ENCODE assay signal across 15 cellular contexts in genomic region chr9:115018547-115019435, GRCh38.
DNase-seq lines count a peak whose midpoint lies in the region; ATAC-seq and TF ChIP-seq lines count a peak whose summit lies in the region.
"Had no signal": no experiment of that assay in that cellular context is flagged by ENCODE, and none has a peak within 500 bp of the region (broad histone marks: within the 10 kb centered on the region; RNA-seq: fewer than 3 reads in every experiment).

No MANE protein-coding gene starts in this region.

- ATAC-seq in HG02642 (IDR thresholded peaks at IDR 0.05; ENCODE audit: poor library complexity, unreplicated experiment) (no peak), GM21825 (IDR thresholded peaks at IDR 0.05; ENCODE audit: unreplicated experiment) (no peak)
- ATAC-seq: naive thymus-derived CD4-positive, alpha-beta T cell; Panc1 had no signal

- H3K9me3 ChIP-seq in Peyer's patch: no peaks in the 10 kb centered on the region

- DNase-seq in AG09309 (ENCODE audit: low read depth) (peak; percentile 94), Peyer's patch (no peak), fibroblast of mammary gland (ENCODE audit: low read depth) (peak; percentile 69), HUDEP-2 (lab: John Stamatoyannopoulos, UW; ENCODE audit: unreplicated experiment in 76 of 76) (no peak), NCI-H1092 treated with DMSO at 0.1 percent for 48 hours (lab: John Stamatoyannopoulos, UW) (no peak)
- DNase-seq: activated effector memory CD4-positive, alpha-beta T cell treated with Interleukin-2 at 50 U/mL for 16 hours; dorsolateral prefrontal cortex; naive thymus-derived CD4-positive, alpha-beta T cell; NCI-H2029 treated with DMSO at 0.1 percent for 48 hours had no signal

- no peak overlapping the region for H3K9ac ChIP-seq in rectal smooth muscle tissue (ENCODE audit: low read length)

- no peak for TF ChIP-seq POLR2A in Peyer's patch (IDR thresholded peaks at IDR 0.05)

- TF ChIP-seq CTCF in AG09309 (IDR thresholded peaks at IDR 0.05; ENCODE audit: control insufficient read depth, insufficient read depth, low read depth, low read length, missing control alignments): no peak
- no peak for TF ChIP-seq CTCF in Peyer's patch (IDR thresholded peaks at IDR 0.05)
- TF ChIP-seq CTCF in fibroblast of mammary gland (conservative IDR thresholded peaks at IDR 0.05; ENCODE audit: control insufficient read depth, insufficient read depth, low read depth, low read length): no peak

- H3K4me1 ChIP-seq in Peyer's patch (no peaks in the 10 kb centered on the region), rectal smooth muscle tissue (ENCODE audit: control insufficient read depth, insufficient read depth, low read length) (peaks cover 32% of the 10 kb centered on the region)

- H3K36me3 ChIP-seq in Peyer's patch: peaks cover 0 to 3% (median 0%) of the 10 kb centered on the region in 3 donors
- peaks cover 3% of the 10 kb centered on the region for H3K36me3 ChIP-seq in rectal smooth muscle tissue (ENCODE audit: control insufficient read depth, insufficient read depth, low read length)

- H3K4me3 ChIP-seq in AG09309 (ENCODE audit: control insufficient read depth, low read depth, low read length) (no peak overlapping the region), Peyer's patch (no peak overlapping the region), fibroblast of mammary gland (ENCODE audit: control insufficient read depth, low read depth, low read length) (no peak overlapping the region), rectal smooth muscle tissue (ENCODE audit: low read length) (no peak overlapping the region)
- H3K4me3 ChIP-seq: dorsolateral prefrontal cortex had no signal

- peak overlapping the region in 3 of 4 donors; percentile 22 to 69 (median 50) for H3K27ac ChIP-seq in Peyer's patch
- H3K27ac ChIP-seq in rectal smooth muscle tissue (ENCODE audit: low read depth, low read length): peak overlapping the region; percentile 87
- H3K27ac ChIP-seq: C4-2B, dorsolateral prefrontal cortex, VCaP had no signal

- no peaks in the 10 kb centered on the region for H3K27me3 ChIP-seq in Peyer's patch
- H3K27me3 ChIP-seq in rectal smooth muscle tissue (ENCODE audit: control insufficient read depth, insufficient read depth, low read length): no peaks in the 10 kb centered on the region
- H3K27me3 ChIP-seq: dorsolateral prefrontal cortex had no signal

Comparison
In these comparisons a context has a peak if more than half of its experiments do, and no peak if none do; other contexts are left out.
1. DNase-seq: peak in AG09309 (single experiment) and fibroblast of mammary gland (single experiment); none in Peyer's patch (0 of 3), HUDEP-2 (0 of 76) and NCI-H1092 treated with DMSO at 0.1 percent for 48 hours (single experiment).